ENCODE assay signal across 1 cellular context in the genomic region with DNA sequence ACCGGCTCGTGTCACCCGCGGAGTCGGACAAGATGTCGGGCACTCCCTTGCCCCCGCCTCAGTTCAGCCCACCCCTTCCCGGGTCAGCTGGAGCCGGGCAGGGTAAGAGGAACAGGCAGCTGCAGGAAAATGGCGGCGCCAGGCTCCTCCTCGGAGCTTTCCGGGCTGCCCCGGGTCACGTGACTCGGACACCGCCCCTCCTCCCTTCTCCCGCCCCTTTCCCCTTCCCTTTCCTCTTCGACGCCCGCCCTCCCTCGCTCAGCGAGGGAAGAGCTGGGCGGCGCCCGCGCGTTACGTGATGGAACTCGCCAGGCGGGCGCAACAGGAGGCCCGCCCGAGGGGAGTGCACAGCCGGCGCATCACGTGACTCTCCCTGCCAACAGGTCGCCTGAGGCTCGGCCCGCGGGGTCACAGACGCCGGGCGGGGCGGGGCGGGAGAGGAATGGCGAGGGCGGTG.
TF ChIP-seq lines count a peak whose summit lies in the region.

A gene with protein sequence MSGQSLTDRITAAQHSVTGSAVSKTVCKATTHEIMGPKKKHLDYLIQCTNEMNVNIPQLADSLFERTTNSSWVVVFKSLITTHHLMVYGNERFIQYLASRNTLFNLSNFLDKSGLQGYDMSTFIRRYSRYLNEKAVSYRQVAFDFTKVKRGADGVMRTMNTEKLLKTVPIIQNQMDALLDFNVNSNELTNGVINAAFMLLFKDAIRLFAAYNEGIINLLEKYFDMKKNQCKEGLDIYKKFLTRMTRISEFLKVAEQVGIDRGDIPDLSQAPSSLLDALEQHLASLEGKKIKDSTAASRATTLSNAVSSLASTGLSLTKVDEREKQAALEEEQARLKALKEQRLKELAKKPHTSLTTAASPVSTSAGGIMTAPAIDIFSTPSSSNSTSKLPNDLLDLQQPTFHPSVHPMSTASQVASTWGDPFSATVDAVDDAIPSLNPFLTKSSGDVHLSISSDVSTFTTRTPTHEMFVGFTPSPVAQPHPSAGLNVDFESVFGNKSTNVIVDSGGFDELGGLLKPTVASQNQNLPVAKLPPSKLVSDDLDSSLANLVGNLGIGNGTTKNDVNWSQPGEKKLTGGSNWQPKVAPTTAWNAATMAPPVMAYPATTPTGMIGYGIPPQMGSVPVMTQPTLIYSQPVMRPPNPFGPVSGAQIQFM (minus strand): TSS at position 134 of the 457 bp plus-strand sequence. CDS start 304 bp downstream, outside the sequence.

TF ChIP-seq in HepG2, 621 proteins besides CTCF, POLR2A, EP300 and RAD21 (continued from another document):
- TF ChIP-seq, protein P1, sequence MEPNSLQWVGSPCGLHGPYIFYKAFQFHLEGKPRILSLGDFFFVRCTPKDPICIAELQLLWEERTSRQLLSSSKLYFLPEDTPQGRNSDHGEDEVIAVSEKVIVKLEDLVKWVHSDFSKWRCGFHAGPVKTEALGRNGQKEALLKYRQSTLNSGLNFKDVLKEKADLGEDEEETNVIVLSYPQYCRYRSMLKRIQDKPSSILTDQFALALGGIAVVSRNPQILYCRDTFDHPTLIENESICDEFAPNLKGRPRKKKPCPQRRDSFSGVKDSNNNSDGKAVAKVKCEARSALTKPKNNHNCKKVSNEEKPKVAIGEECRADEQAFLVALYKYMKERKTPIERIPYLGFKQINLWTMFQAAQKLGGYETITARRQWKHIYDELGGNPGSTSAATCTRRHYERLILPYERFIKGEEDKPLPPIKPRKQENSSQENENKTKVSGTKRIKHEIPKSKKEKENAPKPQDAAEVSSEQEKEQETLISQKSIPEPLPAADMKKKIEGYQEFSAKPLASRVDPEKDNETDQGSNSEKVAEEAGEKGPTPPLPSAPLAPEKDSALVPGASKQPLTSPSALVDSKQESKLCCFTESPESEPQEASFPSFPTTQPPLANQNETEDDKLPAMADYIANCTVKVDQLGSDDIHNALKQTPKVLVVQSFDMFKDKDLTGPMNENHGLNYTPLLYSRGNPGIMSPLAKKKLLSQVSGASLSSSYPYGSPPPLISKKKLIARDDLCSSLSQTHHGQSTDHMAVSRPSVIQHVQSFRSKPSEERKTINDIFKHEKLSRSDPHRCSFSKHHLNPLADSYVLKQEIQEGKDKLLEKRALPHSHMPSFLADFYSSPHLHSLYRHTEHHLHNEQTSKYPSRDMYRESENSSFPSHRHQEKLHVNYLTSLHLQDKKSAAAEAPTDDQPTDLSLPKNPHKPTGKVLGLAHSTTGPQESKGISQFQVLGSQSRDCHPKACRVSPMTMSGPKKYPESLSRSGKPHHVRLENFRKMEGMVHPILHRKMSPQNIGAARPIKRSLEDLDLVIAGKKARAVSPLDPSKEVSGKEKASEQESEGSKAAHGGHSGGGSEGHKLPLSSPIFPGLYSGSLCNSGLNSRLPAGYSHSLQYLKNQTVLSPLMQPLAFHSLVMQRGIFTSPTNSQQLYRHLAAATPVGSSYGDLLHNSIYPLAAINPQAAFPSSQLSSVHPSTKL (CRISPR knock-in tag; IDR thresholded peaks at IDR 0.05): peak; percentile 87; the same call in 1 of the 2 replicates
- TF ChIP-seq, protein P2, sequence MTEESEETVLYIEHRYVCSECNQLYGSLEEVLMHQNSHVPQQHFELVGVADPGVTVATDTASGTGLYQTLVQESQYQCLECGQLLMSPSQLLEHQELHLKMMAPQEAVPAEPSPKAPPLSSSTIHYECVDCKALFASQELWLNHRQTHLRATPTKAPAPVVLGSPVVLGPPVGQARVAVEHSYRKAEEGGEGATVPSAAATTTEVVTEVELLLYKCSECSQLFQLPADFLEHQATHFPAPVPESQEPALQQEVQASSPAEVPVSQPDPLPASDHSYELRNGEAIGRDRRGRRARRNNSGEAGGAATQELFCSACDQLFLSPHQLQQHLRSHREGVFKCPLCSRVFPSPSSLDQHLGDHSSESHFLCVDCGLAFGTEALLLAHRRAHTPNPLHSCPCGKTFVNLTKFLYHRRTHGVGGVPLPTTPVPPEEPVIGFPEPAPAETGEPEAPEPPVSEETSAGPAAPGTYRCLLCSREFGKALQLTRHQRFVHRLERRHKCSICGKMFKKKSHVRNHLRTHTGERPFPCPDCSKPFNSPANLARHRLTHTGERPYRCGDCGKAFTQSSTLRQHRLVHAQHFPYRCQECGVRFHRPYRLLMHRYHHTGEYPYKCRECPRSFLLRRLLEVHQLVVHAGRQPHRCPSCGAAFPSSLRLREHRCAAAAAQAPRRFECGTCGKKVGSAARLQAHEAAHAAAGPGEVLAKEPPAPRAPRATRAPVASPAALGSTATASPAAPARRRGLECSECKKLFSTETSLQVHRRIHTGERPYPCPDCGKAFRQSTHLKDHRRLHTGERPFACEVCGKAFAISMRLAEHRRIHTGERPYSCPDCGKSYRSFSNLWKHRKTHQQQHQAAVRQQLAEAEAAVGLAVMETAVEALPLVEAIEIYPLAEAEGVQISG (CRISPR knock-in tag; IDR thresholded peaks at IDR 0.05): peak; percentile 13; the same call in 1 of the 2 replicates
- TF ChIP-seq, protein P3, sequence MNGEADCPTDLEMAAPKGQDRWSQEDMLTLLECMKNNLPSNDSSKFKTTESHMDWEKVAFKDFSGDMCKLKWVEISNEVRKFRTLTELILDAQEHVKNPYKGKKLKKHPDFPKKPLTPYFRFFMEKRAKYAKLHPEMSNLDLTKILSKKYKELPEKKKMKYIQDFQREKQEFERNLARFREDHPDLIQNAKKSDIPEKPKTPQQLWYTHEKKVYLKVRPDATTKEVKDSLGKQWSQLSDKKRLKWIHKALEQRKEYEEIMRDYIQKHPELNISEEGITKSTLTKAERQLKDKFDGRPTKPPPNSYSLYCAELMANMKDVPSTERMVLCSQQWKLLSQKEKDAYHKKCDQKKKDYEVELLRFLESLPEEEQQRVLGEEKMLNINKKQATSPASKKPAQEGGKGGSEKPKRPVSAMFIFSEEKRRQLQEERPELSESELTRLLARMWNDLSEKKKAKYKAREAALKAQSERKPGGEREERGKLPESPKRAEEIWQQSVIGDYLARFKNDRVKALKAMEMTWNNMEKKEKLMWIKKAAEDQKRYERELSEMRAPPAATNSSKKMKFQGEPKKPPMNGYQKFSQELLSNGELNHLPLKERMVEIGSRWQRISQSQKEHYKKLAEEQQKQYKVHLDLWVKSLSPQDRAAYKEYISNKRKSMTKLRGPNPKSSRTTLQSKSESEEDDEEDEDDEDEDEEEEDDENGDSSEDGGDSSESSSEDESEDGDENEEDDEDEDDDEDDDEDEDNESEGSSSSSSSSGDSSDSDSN (CRISPR knock-in tag; IDR thresholded peaks at IDR 0.05): peak; percentile 69
- TF ChIP-seq ZNF121 (CRISPR knock-in tag; IDR thresholded peaks at IDR 0.05) (no peak), MXD4 (CRISPR knock-in tag; IDR thresholded peaks at IDR 0.05) (peak; percentile 55; the same call in 1 of the 2 replicates), HNF4G (IDR thresholded peaks at IDR 0.05; ENCODE audit: borderline replicate concordance, low read depth, low read length) (no peak), HNF4G (CRISPR knock-in tag; IDR thresholded peaks at IDR 0.05; ENCODE audit: borderline replicate concordance, low read depth) (no peak), ESRRA (CRISPR knock-in tag; IDR thresholded peaks at IDR 0.05; ENCODE audit: low read depth) (no peak), ZNF552 (CRISPR knock-in tag; IDR thresholded peaks at IDR 0.05; ENCODE audit: borderline replicate concordance) (no peak), ZNF563 (CRISPR knock-in tag; IDR thresholded peaks at IDR 0.05) (no peak), ZMYM3 (CRISPR knock-in tag; IDR thresholded peaks at IDR 0.05) (no peak), EEA1 (CRISPR knock-in tag; IDR thresholded peaks at IDR 0.05; ENCODE audit: borderline replicate concordance) (no peak), ZNF780A (CRISPR knock-in tag; IDR thresholded peaks at IDR 0.05) (no peak; the same call in 1 of the 2 replicates), THYN1 (CRISPR knock-in tag; IDR thresholded peaks at IDR 0.05; ENCODE audit: borderline replicate concordance, low read depth) (no peak), ZNF263 (CRISPR knock-in tag; IDR thresholded peaks at IDR 0.05) (no peak), ZNF878 (CRISPR knock-in tag; IDR thresholded peaks at IDR 0.05) (peak; percentile 90), PAF1 (CRISPR knock-in tag; IDR thresholded peaks at IDR 0.05) (no peak), NKX3-1 (CRISPR knock-in tag; IDR thresholded peaks at IDR 0.05) (no peak), ZNF484 (CRISPR knock-in tag; IDR thresholded peaks at IDR 0.05; ENCODE audit: borderline replicate concordance, low read depth) (no peak), CHD4 (IDR thresholded peaks at IDR 0.05; ENCODE audit: borderline replicate concordance, low read length) (no peak), TEAD2 (CRISPR knock-in tag; IDR thresholded peaks at IDR 0.05) (no peak), HMGA1 (CRISPR knock-in tag; conservative IDR thresholded peaks at IDR 0.05) (no peak), MTF1 (CRISPR knock-in tag; IDR thresholded peaks at IDR 0.05) (no peak), KDM2A (CRISPR knock-in tag; IDR thresholded peaks at IDR 0.05; ENCODE audit: borderline replicate concordance, low read depth) (peak; percentile 69), ZNF329 (CRISPR knock-in tag; IDR thresholded peaks at IDR 0.05; ENCODE audit: low read depth) (no peak), FOXA3 (CRISPR knock-in tag; IDR thresholded peaks at IDR 0.05) (peak; percentile 69), ZNF616 (CRISPR knock-in tag; IDR thresholded peaks at IDR 0.05; ENCODE audit: low read depth) (no peak), ZNF839 (CRISPR knock-in tag; IDR thresholded peaks at IDR 0.05; ENCODE audit: borderline replicate concordance) (no peak), HOXA3 (CRISPR knock-in tag; IDR thresholded peaks at IDR 0.05) (peak; percentile 88)
- TF ChIP-seq, protein P4, sequence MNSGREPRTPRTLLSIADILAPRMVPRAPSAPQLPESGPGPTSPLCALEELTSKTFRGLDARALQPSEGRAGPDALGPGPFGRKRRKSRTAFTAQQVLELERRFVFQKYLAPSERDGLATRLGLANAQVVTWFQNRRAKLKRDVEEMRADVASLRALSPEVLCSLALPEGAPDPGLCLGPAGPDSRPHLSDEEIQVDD (CRISPR knock-in tag; IDR thresholded peaks at IDR 0.05; ENCODE audit: borderline replicate concordance): 0 out of 2 replicates have a peak, but pooled peaks have one; percentile 13
- TF ChIP-seq, protein P5, sequence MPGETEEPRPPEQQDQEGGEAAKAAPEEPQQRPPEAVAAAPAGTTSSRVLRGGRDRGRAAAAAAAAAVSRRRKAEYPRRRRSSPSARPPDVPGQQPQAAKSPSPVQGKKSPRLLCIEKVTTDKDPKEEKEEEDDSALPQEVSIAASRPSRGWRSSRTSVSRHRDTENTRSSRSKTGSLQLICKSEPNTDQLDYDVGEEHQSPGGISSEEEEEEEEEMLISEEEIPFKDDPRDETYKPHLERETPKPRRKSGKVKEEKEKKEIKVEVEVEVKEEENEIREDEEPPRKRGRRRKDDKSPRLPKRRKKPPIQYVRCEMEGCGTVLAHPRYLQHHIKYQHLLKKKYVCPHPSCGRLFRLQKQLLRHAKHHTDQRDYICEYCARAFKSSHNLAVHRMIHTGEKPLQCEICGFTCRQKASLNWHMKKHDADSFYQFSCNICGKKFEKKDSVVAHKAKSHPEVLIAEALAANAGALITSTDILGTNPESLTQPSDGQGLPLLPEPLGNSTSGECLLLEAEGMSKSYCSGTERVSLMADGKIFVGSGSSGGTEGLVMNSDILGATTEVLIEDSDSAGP (CRISPR knock-in tag; IDR thresholded peaks at IDR 0.05; ENCODE audit: borderline replicate concordance): peak; percentile 81
- TF ChIP-seq, protein P6, sequence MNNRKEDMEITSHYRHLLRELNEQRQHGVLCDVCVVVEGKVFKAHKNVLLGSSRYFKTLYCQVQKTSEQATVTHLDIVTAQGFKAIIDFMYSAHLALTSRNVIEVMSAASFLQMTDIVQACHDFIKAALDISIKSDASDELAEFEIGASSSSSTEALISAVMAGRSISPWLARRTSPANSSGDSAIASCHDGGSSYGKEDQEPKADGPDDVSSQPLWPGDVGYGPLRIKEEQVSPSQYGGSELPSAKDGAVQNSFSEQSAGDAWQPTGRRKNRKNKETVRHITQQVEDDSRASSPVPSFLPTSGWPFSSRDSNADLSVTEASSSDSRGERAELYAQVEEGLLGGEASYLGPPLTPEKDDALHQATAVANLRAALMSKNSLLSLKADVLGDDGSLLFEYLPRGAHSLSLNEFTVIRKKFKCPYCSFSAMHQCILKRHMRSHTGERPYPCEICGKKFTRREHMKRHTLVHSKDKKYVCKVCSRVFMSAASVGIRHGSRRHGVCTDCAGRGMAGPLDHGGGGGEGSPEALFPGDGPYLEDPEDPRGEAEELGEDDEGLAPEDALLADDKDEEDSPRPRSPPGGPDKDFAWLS (CRISPR knock-in tag; IDR thresholded peaks at IDR 0.05; ENCODE audit: borderline replicate concordance): no peak
- TF ChIP-seq, protein P7, sequence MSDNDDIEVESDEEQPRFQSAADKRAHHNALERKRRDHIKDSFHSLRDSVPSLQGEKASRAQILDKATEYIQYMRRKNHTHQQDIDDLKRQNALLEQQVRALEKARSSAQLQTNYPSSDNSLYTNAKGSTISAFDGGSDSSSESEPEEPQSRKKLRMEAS (IDR thresholded peaks at IDR 0.05): peak; percentile 85
